8 cellular contexts compared by ENCODE assay signal in the genomic region with DNA sequence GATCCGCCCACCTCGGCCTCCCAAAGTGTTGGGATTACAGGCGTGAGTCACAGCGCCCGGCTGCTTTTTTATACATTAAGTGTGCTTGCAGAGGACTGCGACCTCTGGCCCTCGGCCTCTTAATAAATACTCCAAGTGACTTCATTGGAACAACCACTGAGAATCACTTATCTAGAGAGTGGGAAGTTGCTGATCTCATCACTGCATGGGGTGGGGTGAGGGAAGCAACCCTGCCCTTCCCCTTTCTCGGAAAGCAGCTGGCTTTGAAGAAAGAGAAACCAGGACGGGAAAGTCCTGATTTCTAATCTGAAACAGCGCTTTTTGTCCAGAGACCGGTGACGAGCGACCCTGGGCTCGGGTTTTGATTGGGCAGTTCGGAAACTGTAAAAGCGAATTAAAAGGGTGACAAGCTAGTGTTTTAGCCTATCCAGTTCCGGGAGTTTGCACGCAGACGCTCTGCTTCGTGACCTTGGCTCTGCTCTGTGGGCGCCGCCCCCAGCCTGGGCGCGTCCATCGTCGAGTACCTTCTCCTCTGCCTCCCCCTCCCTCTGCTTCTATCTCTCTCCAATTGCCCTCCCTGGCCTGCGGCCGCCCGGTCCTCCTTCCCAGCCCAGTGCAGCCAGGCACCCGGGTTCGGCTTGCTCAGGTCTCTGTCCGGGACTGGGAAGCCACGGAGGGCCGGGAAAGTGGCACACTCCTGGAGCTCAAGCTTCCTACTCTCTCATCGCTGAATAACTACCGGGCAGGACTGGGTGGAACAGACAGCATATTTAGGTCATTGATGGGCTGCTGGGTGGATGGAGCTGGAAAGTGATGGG. TPM values are rescaled to one million over a fixed set of nuclear protein-coding genes. Genes with fewer than 3 reads are reported as not detected.
DNase-seq lines count a peak whose midpoint lies in the region; ATAC-seq and TF ChIP-seq lines count a peak whose summit lies in the region.

No MANE protein-coding gene starts in this region.

- peak; percentile 89 for DNase-seq in NCI-H1694 (lab: John Stamatoyannopoulos, UW)
- peak; percentile 70 to 99 (median 92) for DNase-seq in amygdala (lab: John Stamatoyannopoulos, UW)
- peak; percentile 96 for DNase-seq in left cardiac atrium
- peak; percentile 89 to 99 (median 94) for DNase-seq in posterior cingulate gyrus
- peak; percentile 98 for DNase-seq in upper lobe of left lung

- no peaks in the 10 kb centered on the region for H3K27me3 Mint-ChIP-seq in T-helper 1 cell treated with Interleukin-12 subunit alpha and Interleukin-12 subunit beta and Interleukin-4 antibody, amounts not matched to agents 30 μg/mL and 1 μg/mL, for 36 hours (ENCODE audit: low read depth)

- H3K36me3 Mint-ChIP-seq in T-helper 1 cell treated with Interleukin-12 subunit alpha and Interleukin-12 subunit beta and Interleukin-4 antibody, amounts not matched to agents 30 μg/mL and 1 μg/mL, for 36 hours (ENCODE audit: low read depth) = peaks cover 30% of the 10 kb centered on the region

- H3K4me3 ChIP-seq in upper lobe of left lung = peak overlapping the region; percentile 60 to 78 (median 70)

- peaks cover 67% of the 10 kb centered on the region for H3K4me1 Mint-ChIP-seq in T-helper 1 cell treated with Interleukin-12 subunit alpha and Interleukin-12 subunit beta and Interleukin-4 antibody, amounts not matched to agents 30 μg/mL and 1 μg/mL, for 36 hours (ENCODE audit: low read depth)

- peak overlapping the region; percentile 98 for H3K4me3 Mint-ChIP-seq in T-helper 1 cell treated with Interleukin-12 subunit alpha and Interleukin-12 subunit beta and Interleukin-4 antibody, amounts not matched to agents 30 μg/mL and 1 μg/mL, for 36 hours

- H3K27me3 ChIP-seq in upper lobe of left lung = no peaks in the 10 kb centered on the region

- WGBS in upper lobe of left lung, 2 donors = 0 to 1% methylated on average over 20 to 33 of the region's 36 CpGs

- intact Hi-C loops in left cardiac atrium (cut with DNase I) (loop anchor here in 1 of 2 donors (1.0 kb wide), 1 partner anchor 16 kb away; no protein-coding TSS in a partner anchor), posterior cingulate gyrus (cut with DNase I) (loop anchor here (2.0 kb wide), 1 partner anchor 18 kb away; the partner anchor contains the start of genes B2M and PATL2)

- no peaks in the 10 kb centered on the region for H3K9me3 ChIP-seq in upper lobe of left lung

- peak; percentile 79 for ATAC-seq in HG02885 (IDR thresholded peaks at IDR 0.05; ENCODE audit: poor library complexity, unreplicated experiment)
- ATAC-seq in left cardiac atrium = peak; percentile 96
- ATAC-seq in upper lobe of left lung (ENCODE audit: low FRiP score in 2 of 2) = peak; percentile 96 to 98

- H3K4me1 ChIP-seq in upper lobe of left lung = peaks cover 37 to 60% (median 48%) of the 10 kb centered on the region in 4 donors

- peak in 1 of 6 experiments; percentile 5 for TF ChIP-seq CTCF in upper lobe of left lung (IDR thresholded peaks at IDR 0.05)

- peak overlapping the region; percentile 100 for H3K27ac Mint-ChIP-seq in T-helper 1 cell treated with Interleukin-12 subunit alpha and Interleukin-12 subunit beta and Interleukin-4 antibody, amounts not matched to agents 30 μg/mL and 1 μg/mL, for 36 hours

- no peaks in the 10 kb centered on the region for H3K9me3 Mint-ChIP-seq in T-helper 1 cell treated with Interleukin-12 subunit alpha and Interleukin-12 subunit beta and Interleukin-4 antibody, amounts not matched to agents 30 μg/mL and 1 μg/mL, for 36 hours

- H3K36me3 ChIP-seq in upper lobe of left lung = peaks cover 0 to 9% (median 0%) of the 10 kb centered on the region in 4 donors

- TF ChIP-seq POLR2A in GM15510 (IDR thresholded peaks at IDR 0.05; ENCODE audit: borderline replicate concordance, extremely low read depth, insufficient read length) = peak; percentile 86
- peak; percentile 85 to 96 (median 92) for TF ChIP-seq POLR2A in upper lobe of left lung (IDR thresholded peaks at IDR 0.05)

- peak; percentile 92 to 99 (median 96) for TF ChIP-seq EP300 in upper lobe of left lung (IDR thresholded peaks at IDR 0.05)

- H3K27ac ChIP-seq in upper lobe of left lung = peak overlapping the region; percentile 92 to 100 (median 99)

RNA-seq across cellular contexts. Expression of gene TRIM69, which starts 7.5 kb away (rescaled TPM):
- 10 to 100 TPM; 50.2 to 56.7 TPM for total RNA-seq in left cardiac atrium
- 10 to 100 TPM; 10.3 to 29.3 (median 18.3) TPM for total RNA-seq in upper lobe of left lung

RNA-seq across cellular contexts. Expression of gene B2M, which starts 17.5 kb away (rescaled TPM):
- total RNA-seq in left cardiac atrium (1,000 to 10,000 TPM; 1,362 to 1,570 TPM), upper lobe of left lung (1,000 to 10,000 TPM in 5 of 6 donors, 100 to 1,000 TPM in 1; 963 to 7,115 (median 3,598) TPM)

RNA-seq across cellular contexts. Expression of gene PATL2, which starts 17.7 kb away (rescaled TPM):
- total RNA-seq in left cardiac atrium (1 to 10 TPM; 4.8 to 6.8 TPM), upper lobe of left lung (10 to 100 TPM in 2 of 6 donors, 1 to 10 TPM in 4; 2.6 to 30.4 (median 7.8) TPM)

Comparison
In these comparisons a context has a peak if more than half of its experiments do, and no peak if none do; other contexts are left out.
1. Peak in every context shown above with its lines: DNase-seq, ATAC-seq, H3K4me3 ChIP-seq and H3K27ac ChIP-seq.